ENCODE assay signal across 22 cellular contexts in the genomic region with DNA sequence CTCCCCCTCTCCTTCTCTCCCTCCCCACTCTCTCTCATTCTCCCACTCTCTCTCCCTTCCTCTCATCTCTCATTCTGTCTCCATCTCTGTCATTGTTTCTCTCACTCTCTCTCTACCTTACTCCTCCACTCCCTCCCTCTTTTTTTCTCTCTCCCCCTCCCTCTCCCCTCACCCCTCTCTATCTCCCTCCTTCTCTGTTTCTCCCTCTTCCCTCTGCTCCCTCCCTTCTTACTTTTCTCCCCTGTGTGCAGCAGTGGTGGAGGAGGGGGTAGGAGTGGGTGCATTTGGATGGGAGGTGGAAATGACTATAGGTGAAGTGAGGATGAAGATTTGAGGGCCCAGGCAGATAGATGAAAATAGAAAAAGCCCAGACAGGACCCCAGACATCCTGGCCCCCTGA.
A peak's percentile ranks its signal among the peaks of the same experiment; 100 is the strongest.
DNase-seq lines count a peak whose midpoint lies in the region; ATAC-seq and TF ChIP-seq lines count a peak whose summit lies in the region.
"Had no signal": no experiment of that assay in that cellular context is flagged by ENCODE, and none has a peak within 500 bp of the region (broad histone marks: within the 10 kb centered on the region; RNA-seq: fewer than 3 reads in every experiment).

No MANE protein-coding gene starts in this region.

- POLR2A ChIA-PET in HEK293 (lab: Yijun Ruan, JAX): no interaction called here

- H3K4me1 ChIP-seq in HEK293 (ENCODE audit: control insufficient read depth, insufficient read depth, low read length): 0 out of 2 replicates have a peak, but pooled peaks cover 3% of the 10 kb centered on the region
- H3K4me1 ChIP-seq in iPS-18a (ENCODE audit: control insufficient read depth, low read depth, low read length): peaks cover 11% of the 10 kb centered on the region
- H3K4me1 ChIP-seq: HAP-1 had no signal

- peak; percentile 21 for DNase-seq in osteocyte (ENCODE audit: extremely low spot score, unreplicated experiment)
- no peak for DNase-seq in substantia nigra (lab: John Stamatoyannopoulos, UW)
- no peak for DNase-seq in dedifferentiated amniotic fluid mesenchymal stem cell (ENCODE audit: extremely low spot score)
- DNase-seq: CD8-positive, alpha-beta T cell; DMS 273 treated with DMSO at 0.1 percent for 48 hours; DMS79 treated with DMSO at 0.1 percent for 48 hours; KBM-7; MG63; NCI-H1105 treated with DMSO at 0.1 percent for 48 hours; NCI-H2029; NCI-H446; NCI-H524 treated with DMSO at 0.1 percent for 48 hours; NCI-H774 had no signal

- H3K9ac ChIP-seq in iPS-18a (ENCODE audit: low read length): no peak overlapping the region

- H3K27ac ChIP-seq in HEK293 (ENCODE audit: extremely low read depth, low read depth, low read length) (no peak overlapping the region), iPS-18a (ENCODE audit: low read length) (no peak overlapping the region), substantia nigra (ENCODE audit: low read depth, low read length, poor library complexity, severe bottlenecking) (no peak overlapping the region)
- H3K27ac ChIP-seq: C4-2B, HL-60 had no signal

- H3K9me3 Mint-ChIP-seq in activated T-helper 17 cell treated with anti-CD3 and anti-CD28 coated beads, Interleukin-2, amount 50 U/mL, for 72 hours: peaks cover 22% of the 10 kb centered on the region
- H3K9me3 Mint-ChIP-seq in osteocyte (ENCODE audit: unreplicated experiment): no peaks in the 10 kb centered on the region
- H3K9me3 Mint-ChIP-seq: CD8-positive, alpha-beta T cell had no signal

- H3K4me3 ChIP-seq in HEK293 (ENCODE audit: low read depth, low read length) (no peak overlapping the region), iPS-18a (ENCODE audit: low read length) (peak overlapping the region; percentile 31)
- H3K4me3 ChIP-seq: HAP-1, MG63 had no signal

- H3K27me3 ChIP-seq in iPS-18a (ENCODE audit: control insufficient read depth, insufficient read depth, low read length): no peaks in the 10 kb centered on the region
- H3K27me3 ChIP-seq: MG63 had no signal

- TF ChIP-seq CTCF in HEK293 (tag by site-specific recombination; IDR thresholded peaks at IDR 0.05): no peak
- TF ChIP-seq CTCF in osteocyte (IDR thresholded peaks at IDR 0.05): no peak

- no peak overlapping the region for H3K4me3 Mint-ChIP-seq in activated T-helper 17 cell treated with anti-CD3 and anti-CD28 coated beads, Interleukin-2, amount 50 U/mL, for 72 hours
- H3K4me3 Mint-ChIP-seq in osteocyte (ENCODE audit: unreplicated experiment): no peak overlapping the region
- H3K4me3 Mint-ChIP-seq: B cell; CD8-positive, alpha-beta T cell had no signal

- no peak for ATAC-seq in activated T-helper 17 cell treated with anti-CD3 and anti-CD28 coated beads, Interleukin-2, amount 50 U/mL, for 72 hours (replicated peaks)
- ATAC-seq in HG02970 (IDR thresholded peaks at IDR 0.05; ENCODE audit: low FRiP score, unreplicated experiment): no peak
- ATAC-seq in HG03571 (IDR thresholded peaks at IDR 0.05; ENCODE audit: unreplicated experiment): no peak
- ATAC-seq: CD8-positive, alpha-beta T cell had no signal

- peaks cover 12% of the 10 kb centered on the region for H3K27me3 Mint-ChIP-seq in activated T-helper 17 cell treated with anti-CD3 and anti-CD28 coated beads, Interleukin-2, amount 50 U/mL, for 72 hours
- H3K27me3 Mint-ChIP-seq in osteocyte (ENCODE audit: unreplicated experiment): peaks cover 21% of the 10 kb centered on the region

- CTCF ChIA-PET in HEK293 (lab: Yijun Ruan, JAX): interaction anchor here (0.6 to 1.2 kb wide), 2 partner anchors 13 to 253 kb away, joined by 3 to 6 read pairs; no protein-coding TSS in a partner anchor

- H3K9me3 ChIP-seq in HEK293 (ENCODE audit: control insufficient read depth, insufficient read depth, low read depth, low read length) (no peaks in the 10 kb centered on the region), iPS-18a (ENCODE audit: control insufficient read depth, low read depth, low read length) (no peaks in the 10 kb centered on the region)
- H3K9me3 ChIP-seq: HAP-1, MG63 had no signal

- H3K4me1 Mint-ChIP-seq in activated T-helper 17 cell treated with anti-CD3 and anti-CD28 coated beads, Interleukin-2, amount 50 U/mL, for 72 hours: peaks cover 17% of the 10 kb centered on the region
- no peaks in the 10 kb centered on the region for H3K4me1 Mint-ChIP-seq in osteocyte (ENCODE audit: unreplicated experiment)
- H3K4me1 Mint-ChIP-seq: B cell had no signal

- peak overlapping the region; percentile 34 for H3K27ac Mint-ChIP-seq in activated T-helper 17 cell treated with anti-CD3 and anti-CD28 coated beads, Interleukin-2, amount 50 U/mL, for 72 hours
- H3K27ac Mint-ChIP-seq in osteocyte (ENCODE audit: unreplicated experiment): no peak overlapping the region
- H3K27ac Mint-ChIP-seq: B cell; CD8-positive, alpha-beta T cell had no signal

- no peaks in the 10 kb centered on the region for H3K36me3 ChIP-seq in HEK293 (ENCODE audit: control insufficient read depth in 2 of 2, insufficient read depth in 1 of 2, low read length in 2 of 2)
- H3K36me3 ChIP-seq in iPS-18a (ENCODE audit: control insufficient read depth, low read depth, low read length): no peaks in the 10 kb centered on the region
- H3K36me3 ChIP-seq: HAP-1, MG63 had no signal

- peaks cover 5% of the 10 kb centered on the region for H3K36me3 Mint-ChIP-seq in activated T-helper 17 cell treated with anti-CD3 and anti-CD28 coated beads, Interleukin-2, amount 50 U/mL, for 72 hours (ENCODE audit: low read depth)
- H3K36me3 Mint-ChIP-seq in osteocyte (ENCODE audit: unreplicated experiment): no peaks in the 10 kb centered on the region
- H3K36me3 Mint-ChIP-seq: CD8-positive, alpha-beta T cell had no signal

TF ChIP-seq in HEK293, 187 proteins besides CTCF, POLR2A, EP300 and RAD21:
- TF ChIP-seq ZNF366 (tag by site-specific recombination; conservative IDR thresholded peaks at IDR 0.05): 0 out of 2 replicates have a peak, but pooled peaks have one; percentile 17
- TF ChIP-seq, protein P1, sequence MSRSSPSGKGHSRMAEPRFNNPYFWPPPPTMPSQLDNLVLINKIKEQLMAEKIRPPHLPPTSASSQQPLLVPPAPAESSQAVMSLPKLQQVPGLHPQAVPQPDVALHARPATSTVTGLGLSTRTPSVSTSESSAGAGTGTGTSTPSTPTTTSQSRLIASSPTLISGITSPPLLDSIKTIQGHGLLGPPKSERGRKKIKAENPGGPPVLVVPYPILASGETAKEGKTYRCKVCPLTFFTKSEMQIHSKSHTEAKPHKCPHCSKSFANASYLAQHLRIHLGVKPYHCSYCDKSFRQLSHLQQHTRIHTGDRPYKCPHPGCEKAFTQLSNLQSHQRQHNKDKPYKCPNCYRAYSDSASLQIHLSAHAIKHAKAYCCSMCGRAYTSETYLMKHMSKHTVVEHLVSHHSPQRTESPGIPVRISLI (tag by site-specific recombination; IDR thresholded peaks at IDR 0.05): no peak
- TF ChIP-seq, protein P2, sequence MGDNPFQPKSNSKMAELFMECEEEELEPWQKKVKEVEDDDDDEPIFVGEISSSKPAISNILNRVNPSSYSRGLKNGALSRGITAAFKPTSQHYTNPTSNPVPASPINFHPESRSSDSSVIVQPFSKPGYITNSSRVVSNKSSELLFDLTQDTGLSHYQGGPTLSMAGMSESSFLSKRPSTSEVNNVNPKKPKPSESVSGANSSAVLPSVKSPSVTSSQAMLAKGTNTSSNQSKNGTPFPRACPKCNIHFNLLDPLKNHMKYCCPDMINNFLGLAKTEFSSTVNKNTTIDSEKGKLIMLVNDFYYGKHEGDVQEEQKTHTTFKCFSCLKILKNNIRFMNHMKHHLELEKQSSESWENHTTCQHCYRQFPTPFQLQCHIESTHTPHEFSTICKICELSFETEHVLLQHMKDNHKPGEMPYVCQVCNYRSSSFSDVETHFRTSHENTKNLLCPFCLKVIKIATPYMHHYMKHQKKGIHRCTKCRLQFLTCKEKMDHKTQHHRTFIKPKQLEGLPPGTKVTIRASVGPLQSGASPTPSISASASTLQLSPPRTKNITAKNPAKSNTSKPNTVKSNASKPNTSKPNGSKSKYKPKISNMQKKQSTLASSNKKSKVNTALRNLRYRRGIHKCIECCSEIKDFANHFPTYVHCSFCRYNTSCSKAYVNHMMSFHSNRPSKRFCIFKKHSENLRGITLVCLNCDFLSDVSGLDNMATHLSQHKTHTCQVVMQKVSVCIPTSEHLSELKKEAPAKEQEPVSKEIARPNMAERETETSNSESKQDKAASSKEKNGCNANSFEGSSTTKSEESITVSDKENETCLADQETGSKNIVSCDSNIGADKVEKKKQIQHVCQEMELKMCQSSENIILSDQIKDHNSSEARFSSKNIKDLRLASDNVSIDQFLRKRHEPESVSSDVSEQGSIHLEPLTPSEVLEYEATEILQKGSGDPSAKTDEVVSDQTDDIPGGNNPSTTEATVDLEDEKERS (tag by site-specific recombination; IDR thresholded peaks at IDR 0.05): no peak
- TF ChIP-seq EGR2 (tag by site-specific recombination; IDR thresholded peaks at IDR 0.05; ENCODE audit: low read depth): peak; percentile 10; the same call in 1 of the 2 replicates
